25 cellular contexts compared by ENCODE assay signal in the genomic region with DNA sequence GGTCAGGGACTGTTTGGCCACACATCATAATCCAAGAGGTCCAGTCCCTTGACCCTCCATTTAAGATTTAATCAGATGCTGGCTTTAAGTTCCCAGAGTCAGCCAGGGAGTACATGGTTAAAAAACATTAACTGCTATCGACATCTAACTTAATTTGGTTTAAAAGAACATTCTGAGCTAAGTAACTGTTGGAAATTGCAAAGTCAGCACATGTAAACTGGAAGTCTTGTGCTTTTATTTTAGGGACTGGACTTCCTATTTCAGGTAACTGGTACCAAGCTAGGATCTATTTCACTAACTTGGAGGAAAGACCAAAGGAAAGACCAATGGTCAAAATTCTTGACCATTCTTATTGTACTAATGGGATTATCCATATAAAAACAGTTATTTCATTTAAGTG. TPM values are rescaled to one million over a fixed set of nuclear protein-coding genes. Genes with fewer than 3 reads are reported as not detected.
DNase-seq lines count a peak whose midpoint lies in the region; ATAC-seq, FAIRE-seq and TF ChIP-seq lines count a peak whose summit lies in the region.
"Had no signal": no experiment of that assay in that cellular context is flagged by ENCODE, and none has a peak within 500 bp of the region (broad histone marks: within the 10 kb centered on the region; RNA-seq: fewer than 3 reads in every experiment).

No MANE protein-coding gene starts in this region.

- H3K36me3 Mint-ChIP-seq in neural progenitor cell, result peaks cover 38% of the 10 kb centered on the region
- peaks cover 82% of the 10 kb centered on the region for H3K36me3 Mint-ChIP-seq in activated T-helper 17 cell treated with anti-CD3 and anti-CD28 coated beads, Interleukin-2, amount 50 U/mL, for 72 hours (ENCODE audit: low read depth)

- no peak overlapping the region for H3K9ac ChIP-seq in K562 (ENCODE audit: insufficient read depth in 1 of 2, low read depth in 2 of 2, low read length in 2 of 2)
- H3K9ac ChIP-seq in neural progenitor cell, result no peak overlapping the region
- H3K9ac ChIP-seq: BLaER1 treated with 17β-estradiol and CSF1 and Interleukin-3, amounts not matched to agents 10 nM and 100 nM had no signal

- H3K79me2 ChIP-seq in K562 (ENCODE audit: control insufficient read depth, insufficient read depth, low read length) (no peaks in the 10 kb centered on the region), neural progenitor cell (ENCODE audit: low read depth) (no peaks in the 10 kb centered on the region)

- no peak overlapping the region for H3K27ac Mint-ChIP-seq in neural progenitor cell
- no peak overlapping the region for H3K27ac Mint-ChIP-seq in activated T-helper 17 cell treated with anti-CD3 and anti-CD28 coated beads, Interleukin-2, amount 50 U/mL, for 72 hours

- WGBS in heart right ventricle, 2 donors, result 79 to 86% methylated on average over 1 of the region's 1 CpG
- WGBS in A549 (ENCODE audit: missing lambda C conversion rate), result 88% methylated on average over 1 of the region's 1 CpG
- 89% methylated on average over 1 of the region's 1 CpG for WGBS in K562 (ENCODE audit: insufficient coverage, low coverage, missing lambda C conversion rate)

- H3K27ac ChIP-seq in heart right ventricle, result peak overlapping the region in 1 of 10 donors; percentile 69
- no peak overlapping the region for H3K27ac ChIP-seq in A549
- H3K27ac ChIP-seq in K562 (ENCODE audit: extremely low read depth, low read depth, low read length), result no peak overlapping the region
- H3K27ac ChIP-seq in neutrophil, result peak overlapping the region; percentile 95
- no peak overlapping the region for H3K27ac ChIP-seq in neural progenitor cell
- H3K27ac ChIP-seq: 22Rv1; BLaER1 treated with 17β-estradiol and CSF1 and Interleukin-3, amounts not matched to agents 10 nM and 100 nM had no signal

- H3K27me3 ChIP-seq in heart right ventricle (no peaks in the 10 kb centered on the region), K562 (ENCODE audit: control insufficient read depth in 2 of 2, insufficient read depth in 2 of 2, low read length in 2 of 2) (no peaks in the 10 kb centered on the region), neutrophil (no peaks in the 10 kb centered on the region), neural progenitor cell (no peaks in the 10 kb centered on the region)
- H3K27me3 ChIP-seq: BE2C; BLaER1 treated with 17β-estradiol and CSF1 and Interleukin-3, amounts not matched to agents 10 nM and 100 nM had no signal

- POLR2A ChIA-PET in A549 (lab: Yijun Ruan, JAX) (no interaction called here), K562 (lab: Yijun Ruan, JAX) (interaction anchor here (2.0 kb wide), 1 partner anchor 11 kb away, joined by 4 read pairs; no protein-coding TSS in a partner anchor)

- H3F3A ChIP-seq in neural progenitor cell (ENCODE audit: low read depth), result no peaks in the 10 kb centered on the region

- no peaks in the 10 kb centered on the region for H3K9me3 Mint-ChIP-seq in neural progenitor cell
- H3K9me3 Mint-ChIP-seq in activated T-helper 17 cell treated with anti-CD3 and anti-CD28 coated beads, Interleukin-2, amount 50 U/mL, for 72 hours, result no peaks in the 10 kb centered on the region
- H3K9me3 Mint-ChIP-seq: CD4-positive, alpha-beta memory T cell had no signal

- no TSS peak for BruUV-seq in K562 (replicated peaks; lab: Mats Ljungman, UMichigan)

- H3K36me3 ChIP-seq in heart right ventricle (peaks cover 0 to 100% (median 49%) of the 10 kb centered on the region in 9 donors), K562 (ENCODE audit: control insufficient read depth, insufficient read depth, low read length) (peaks cover 53% of the 10 kb centered on the region), neutrophil (peaks cover 55% of the 10 kb centered on the region), neural progenitor cell (no peaks in the 10 kb centered on the region)

- intact Hi-C loops in Right ventricle myocardium inferior (cut with DNase I), result no loop called here
- intact Hi-C loops in heart right ventricle (cut with DNase I), result no loop called here
- intact Hi-C loops in K562 (cut with micrococcal nuclease), result no loop called here

- no peak for FAIRE-seq in A549 (lab: Jason Lieb, UNC)
- FAIRE-seq in K562 (lab: Jason Lieb, UNC), result no peak
- FAIRE-seq: A204.1, GM12891, GM18507 had no signal

- H3K9me1 ChIP-seq in K562 (ENCODE audit: control insufficient read depth, insufficient read depth, low read length), result peaks cover 3% of the 10 kb centered on the region

- TF ChIP-seq CTCF in heart right ventricle (IDR thresholded peaks at IDR 0.05), result no peak
- TF ChIP-seq CTCF in A549 (IDR thresholded peaks at IDR 0.05), result no peak
- no peak for TF ChIP-seq CTCF in K562 (IDR thresholded peaks at IDR 0.05 in 2 of 3, conservative IDR thresholded peaks at IDR 0.05 in 1 of 3; ENCODE audit: insufficient read depth in 2 of 3, low read depth in 1 of 3, low read length in 3 of 3)
- no peak for TF ChIP-seq CTCF in neutrophil (IDR thresholded peaks at IDR 0.05)
- TF ChIP-seq CTCF in neural progenitor cell (IDR thresholded peaks at IDR 0.05), result no peak

- no peaks in the 10 kb centered on the region for H3K27me3 Mint-ChIP-seq in neural progenitor cell (ENCODE audit: insufficient read depth, low read depth)
- H3K27me3 Mint-ChIP-seq in activated T-helper 17 cell treated with anti-CD3 and anti-CD28 coated beads, Interleukin-2, amount 50 U/mL, for 72 hours, result no peaks in the 10 kb centered on the region
- H3K27me3 Mint-ChIP-seq: CD4-positive, alpha-beta memory T cell had no signal

- no peaks in the 10 kb centered on the region for H3K4me1 Mint-ChIP-seq in neural progenitor cell
- H3K4me1 Mint-ChIP-seq in activated T-helper 17 cell treated with anti-CD3 and anti-CD28 coated beads, Interleukin-2, amount 50 U/mL, for 72 hours, result peaks cover 18% of the 10 kb centered on the region

- no peak for TF ChIP-seq RAD21 in A549 (conservative IDR thresholded peaks at IDR 0.05 in 1 of 2, IDR thresholded peaks at IDR 0.05 in 1 of 2)
- TF ChIP-seq RAD21 in K562 (CRISPR knock-in tag; conservative IDR thresholded peaks at IDR 0.05 in 1 of 2, IDR thresholded peaks at IDR 0.05 in 1 of 2), result no peak

- TF ChIP-seq POLR2A in A549 (IDR thresholded peaks at IDR 0.05; ENCODE audit: low read length), result no peak
- TF ChIP-seq POLR2A in K562 (conservative IDR thresholded peaks at IDR 0.05), result no peak

- DNase-seq in Right ventricle myocardium inferior (ENCODE audit: missing footprints) (no peak), heart right ventricle (no peak), A549 (ENCODE audit: low read depth in 1 of 2, low spot score in 1 of 2) (no peak), K562 (ENCODE audit: extremely low read depth in 1 of 4, low spot score in 3 of 4) (no peak), T-helper 2 cell (no peak), neural progenitor cell (ENCODE audit: low spot score) (no peak)
- DNase-seq: ACHN; AML-193; BE2C; Calu3; CD4-positive, alpha-beta memory T cell; COR-L47; DMS53; DMS79 treated with DMSO at 0.1 percent for 48 hours; GF-D8; GOT3; H7; HCEC 1CT had no signal

- H4K20me1 ChIP-seq in K562 (replicated peaks; ENCODE audit: control insufficient read depth, insufficient read depth, low read length) (no peaks in the 10 kb centered on the region), neural progenitor cell (ENCODE audit: low read depth) (no peaks in the 10 kb centered on the region)

- TF ChIP-seq EP300 in A549 (IDR thresholded peaks at IDR 0.05), result no peak
- TF ChIP-seq EP300 in K562 (IDR thresholded peaks at IDR 0.05; ENCODE audit: low read length), result no peak

- no peak overlapping the region for H2AFZ ChIP-seq in K562 (ENCODE audit: low read depth, low read length)
- no peak overlapping the region for H2AFZ ChIP-seq in neural progenitor cell (replicated peaks)

- H3K9me3 ChIP-seq in heart right ventricle (no peaks in the 10 kb centered on the region), A549 (no peaks in the 10 kb centered on the region), K562 (replicated peaks; ENCODE audit: control insufficient read depth, insufficient read depth, low read depth, low read length) (no peaks in the 10 kb centered on the region), neutrophil (no peaks in the 10 kb centered on the region), neural progenitor cell (ENCODE audit: low read depth) (no peaks in the 10 kb centered on the region)
- H3K9me3 ChIP-seq: BE2C had no signal

- H3K4me2 ChIP-seq in A549 (no peak overlapping the region), K562 (ENCODE audit: insufficient read depth, low read length) (no peak overlapping the region), neural progenitor cell (no peak overlapping the region)

- in situ Hi-C loops in K562 (cut with MboI), result no loop called here

- H3K4me3 ChIP-seq in heart right ventricle (no peak overlapping the region), A549 (no peak overlapping the region), K562 (no peak overlapping the region), neutrophil (ENCODE audit: low read depth in 1 of 2, low read length in 1 of 2) (peak overlapping the region; percentile 23 to 33), neural progenitor cell (no peak overlapping the region)
- H3K4me3 ChIP-seq: BLaER1 treated with 17β-estradiol and CSF1 and Interleukin-3, amounts not matched to agents 10 nM and 100 nM had no signal

- H3K4me1 ChIP-seq in heart right ventricle, result peaks cover 0 to 27% (median 0%) of the 10 kb centered on the region in 9 donors
- H3K4me1 ChIP-seq in A549, result no peaks in the 10 kb centered on the region
- peaks cover 3 to 15% of the 10 kb centered on the region in 2 experiments; a peak in 4 of 5 replicates for H3K4me1 ChIP-seq in K562 (replicated peaks in 1 of 2; ENCODE audit: control insufficient read depth in 2 of 2, insufficient read depth in 2 of 2, low read length in 2 of 2)
- peaks cover 60 to 65% of the 10 kb centered on the region in 2 experiments for H3K4me1 ChIP-seq in neutrophil (ENCODE audit: control insufficient read depth in 1 of 2, insufficient read depth in 1 of 2, low read depth in 1 of 2, low read length in 1 of 2)
- no peaks in the 10 kb centered on the region for H3K4me1 ChIP-seq in neural progenitor cell
- H3K4me1 ChIP-seq: BE2C had no signal

- ATAC-seq in Right ventricle myocardium inferior (peak; percentile 20), heart right ventricle (no peak), A549 (no peak), K562 (no peak)
- no peak for ATAC-seq in activated T-helper 17 cell treated with anti-CD3 and anti-CD28 coated beads, Interleukin-2, amount 50 U/mL, for 72 hours (replicated peaks)

- CTCF ChIA-PET in A549 (lab: Yijun Ruan, JAX) (interaction anchor here (0.6 to 1.9 kb wide), 5 partner anchors 12 to 169 kb away, joined by 3 to 10 read pairs (median 3); no protein-coding TSS in a partner anchor), K562 (lab: Yijun Ruan, JAX; ENCODE audit: low intra/inter-chr PET ratio) (no interaction called here)

- H3K4me3 Mint-ChIP-seq in neural progenitor cell, result no peak overlapping the region
- no peak overlapping the region for H3K4me3 Mint-ChIP-seq in activated T-helper 17 cell treated with anti-CD3 and anti-CD28 coated beads, Interleukin-2, amount 50 U/mL, for 72 hours
- H3K4me3 Mint-ChIP-seq: CD4-positive, alpha-beta memory T cell had no signal

RNA-seq across cellular contexts. Expression of a gene that starts 40.6 kb away (rescaled TPM):
- total RNA-seq in Right ventricle myocardium inferior, result 101 TPM
- 100 to 1,000 TPM in 7 of 10 donors, 10 to 100 TPM in 3; 89.1 to 204 (median 102) TPM for total RNA-seq in heart right ventricle
- polyA plus RNA-seq in heart right ventricle, result 10 to 100 TPM; 20.4 to 41.4 TPM
- polyA plus RNA-seq in A549 (2011; rRNA removed), result 109 and 136 TPM in 2 replicates
- polyA plus RNA-seq in A549 (2012; cell fraction: cytosol; rRNA removed), result 17.6 and 22.2 TPM in 2 replicates
- 24.0 and 36.5 TPM in 2 replicates for polyA plus RNA-seq in A549 (2012; cell fraction: nucleus; rRNA removed)
- polyA plus RNA-seq in A549 (2017; fragmentation: RNase III; extraction: RNeasy Plus Mini Kit Qiagen cat#74134 plus additional on column Dnase treatment), result 50.6 to 57.5 TPM (median 54.3 TPM) in 3 replicates
- polyA minus RNA-seq in A549 (2011; rRNA and poly(A)+ RNA removed), result 184 and 203 TPM in 2 replicates
- total RNA-seq in K562 (2011; cell fraction: chromatin; rRNA removed; ENCODE audit: low replicate concordance), result 35.8 and 41.6 TPM in 2 replicates
- total RNA-seq in K562 (2011; cell fraction: nucleolus; rRNA removed), result 33.9 and 38.3 TPM in 2 replicates
- total RNA-seq in K562 (2011; cell fraction: nucleoplasm; rRNA removed), result 46.0 and 52.8 TPM in 2 replicates
- 11.5 and 14.9 TPM in 2 replicates for total RNA-seq in K562 (2014; rRNA removed)
- total RNA-seq in K562 (2014; rRNA removed; fragmentation: Illumina TruSeq; extraction: Trizol), result 22.5 and 23.8 TPM in 2 replicates
- 26.0 and 26.9 TPM in 2 replicates for total RNA-seq in K562 (2015; rRNA removed; fragmentation: Illumina TruSeq; extraction: Trizol)
- 20.7 and 21.4 TPM in 2 replicates for total RNA-seq in K562 (2021)
- polyA plus RNA-seq in K562 (2011; rRNA removed), result 30.3 and 31.0 TPM in 2 replicates
- 14.3 and 18.3 TPM in 2 replicates for polyA plus RNA-seq in K562 (2011; cell fraction: cytosol; rRNA removed)
- 8.8 and 10.3 TPM in 2 replicates for polyA plus RNA-seq in K562 (2011; cell fraction: nucleus; rRNA removed)
- polyA plus RNA-seq in K562 (2012), result 18.2 and 29.0 TPM in 2 replicates
- 17.1 and 18.9 TPM in 2 replicates for polyA plus RNA-seq in K562 (2014; fragmentation: Illumina TruSeq; extraction: Trizol)
- polyA plus RNA-seq in K562 (2014; fragmentation: Nextera tagmentation; extraction: Ambion mirVana), result 1 to 10 TPM; 4.6 to 5.0 TPM
- polyA plus RNA-seq in K562 (2014; rRNA removed), result 9.1 and 10.2 TPM in 2 replicates
- polyA minus RNA-seq in K562 (2011; rRNA and poly(A)+ RNA removed), result 47.9 and 67.8 TPM in 2 replicates
- polyA minus RNA-seq in K562 (2011; cell fraction: cytosol; rRNA and poly(A)+ RNA removed), result 28.9 and 41.8 TPM in 2 replicates
- polyA minus RNA-seq in K562 (2011; cell fraction: nucleus; rRNA and poly(A)+ RNA removed), result 6.5 and 8.1 TPM in 2 replicates
- 36.0 and 41.2 TPM in 2 replicates for total RNA-seq in neural progenitor cell (ENCODE audit: low replicate concordance)
- 10 to 100 TPM; 26.2 to 29.9 TPM for total RNA-seq in activated T-helper 17 cell treated with anti-CD3 and anti-CD28 coated beads, Interleukin-2, amount 50 U/mL, for 72 hours

Comparison
In these comparisons a context has a peak if more than half of its experiments do, and no peak if none do; other contexts are left out.
1. H3K4me3 ChIP-seq: peak in neutrophil (2 of 2); none in heart right ventricle (0 of 10), A549 (single experiment), K562 (single experiment) and neural progenitor cell (single experiment).